ENCODE assay signal across 8 cellular contexts in genomic region chr22:36026741-36027140, GRCh38. TPM values are rescaled to one million over a fixed set of nuclear protein-coding genes. Genes with fewer than 3 reads are reported as not detected.
A peak's percentile ranks its signal among the peaks of the same experiment; 100 is the strongest.
DNase-seq lines count a peak whose midpoint lies in the region; ATAC-seq, FAIRE-seq and TF ChIP-seq lines count a peak whose summit lies in the region.

No MANE protein-coding gene starts in this region.

- H3K36me3 ChIP-seq in HCT116 (ENCODE audit: control insufficient read depth in 1 of 2, insufficient read depth in 2 of 2, low read length in 2 of 2) (peaks cover 0 to under 1% of the 10 kb centered on the region in 2 experiments; a peak in 1 of 4 replicates), breast epithelium (no peaks in the 10 kb centered on the region), mesenchymal stem cell (ENCODE audit: control insufficient read depth in 1 of 2, insufficient read depth in 2 of 2, low read depth in 1 of 2, low read length in 2 of 2) (peaks cover 0 to 12% of the 10 kb centered on the region in 2 experiments)

- no peak overlapping the region for H3K4ac ChIP-seq in mesenchymal stem cell (ENCODE audit: low read depth in 1 of 2, low read length in 2 of 2)

- no peak overlapping the region for H3K18ac ChIP-seq in mesenchymal stem cell (ENCODE audit: low read depth in 1 of 2, low read length in 2 of 2)

- H2BK15ac ChIP-seq in mesenchymal stem cell (ENCODE audit: low read depth, poor library complexity, severe bottlenecking): no peak overlapping the region

- H3K79me1 ChIP-seq in mesenchymal stem cell (replicated peaks; ENCODE audit: low read length, poor library complexity, severe bottlenecking): peaks cover 8% of the 10 kb centered on the region

- FAIRE-seq in GM12891 (lab: Jason Lieb, UNC): no peak

- no peaks in the 10 kb centered on the region for H4K20me1 ChIP-seq in HCT116 (ENCODE audit: insufficient read depth)

- no peak overlapping the region for H2BK12ac ChIP-seq in mesenchymal stem cell (ENCODE audit: low read length in 2 of 2)

- no peak overlapping the region for H2AK5ac ChIP-seq in mesenchymal stem cell (ENCODE audit: low read length, severe bottlenecking)

- H3K79me2 ChIP-seq in HCT116 (ENCODE audit: insufficient read depth, low read length): peaks cover 64% of the 10 kb centered on the region

- RAD21 ChIA-PET in HCT116 (lab: Charles Lee; ENCODE audit: low non-redundant PET in 1 of 2, low total read pairs in 2 of 2, uncharacterized antibody in 2 of 2, unreplicated experiment in 2 of 2): no interaction called here

- BruUV-seq in HCT116 (replicated peaks; lab: Mats Ljungman, UMichigan): no TSS peak

- H3K4me3 ChIP-seq in HCT116 (replicated peaks in 1 of 2; ENCODE audit: low read depth in 1 of 2, low read length in 2 of 2) (peak overlapping the region in 1 of 2 experiments; percentile 84; a peak in 2 of 4 replicates), breast epithelium (peak overlapping the region; percentile 80 to 93 (median 87)), mesenchymal stem cell (ENCODE audit: insufficient read depth in 1 of 2, low read depth in 1 of 2, low read length in 2 of 2) (peak overlapping the region in 1 of 2 experiments; percentile 92)

- H3K14ac ChIP-seq in mesenchymal stem cell (ENCODE audit: low read length in 2 of 2): no peak overlapping the region

- intact Hi-C loops in HCT116 (cut with micrococcal nuclease): no loop called here
- intact Hi-C loops in breast epithelium (cut with DNase I; ENCODE audit: low total_unique reads): loop anchor here (5.0 to 10.0 kb wide), 2 partner anchors 96 to 402 kb away; no protein-coding TSS in a partner anchor

- H3K27ac ChIP-seq in HCT116 (ENCODE audit: low read depth, low read length): no peak overlapping the region
- H3K27ac ChIP-seq in breast epithelium: peak overlapping the region; percentile 27 to 87
- peak overlapping the region; percentile 5 for H3K27ac ChIP-seq in mesenchymal stem cell (ENCODE audit: low read length, poor library complexity, severe bottlenecking)

- no peak overlapping the region for H4K91ac ChIP-seq in mesenchymal stem cell (ENCODE audit: low read length)

- H3K4me1 ChIP-seq in HCT116 (ENCODE audit: control insufficient read depth in 1 of 2, insufficient read depth in 2 of 2, low read length in 2 of 2) (peaks cover 7 to 26% of the 10 kb centered on the region in 2 experiments), breast epithelium (no peaks in the 10 kb centered on the region), mesenchymal stem cell (ENCODE audit: control insufficient read depth, insufficient read depth, low read depth, low read length) (no peaks in the 10 kb centered on the region)

- TF ChIP-seq CTCF in HCT116 (IDR thresholded peaks at IDR 0.05 in 2 of 3, conservative IDR thresholded peaks at IDR 0.05 in 1 of 3; ENCODE audit: borderline replicate concordance in 1 of 3, insufficient read depth in 1 of 3, low read depth in 2 of 3, low read length in 2 of 3) (no peak), breast epithelium (IDR thresholded peaks at IDR 0.05) (no peak)

- POLR2A ChIA-PET in HCT116 (lab: Charles Lee): no interaction called here

- DNase-seq in A172 (ENCODE audit: low spot score) (peak; percentile 7), HCT116 (ENCODE audit: low read depth, low spot score) (no peak), breast epithelium (ENCODE audit: low spot score in 2 of 2) (no peak), mesenchymal stem cell (peak; percentile 71), GM12891 (ENCODE audit: insufficient read length, low spot score) (no peak), MV-4-11 (lab: John Stamatoyannopoulos, UW) (no peak), OCI-M1 (lab: John Stamatoyannopoulos, UW) (no peak)

- H2BK5ac ChIP-seq in mesenchymal stem cell (ENCODE audit: low read depth, low read length, poor library complexity, severe bottlenecking): no peak overlapping the region

- H3K9me2 ChIP-seq in HCT116 (ENCODE audit: insufficient read depth): no peaks in the 10 kb centered on the region

- TF ChIP-seq POLR2A in HCT116 (IDR thresholded peaks at IDR 0.05; ENCODE audit: borderline replicate concordance, extremely low read depth, insufficient read depth, insufficient read length): no peak
- TF ChIP-seq POLR2A in breast epithelium (IDR thresholded peaks at IDR 0.05): no peak
- TF ChIP-seq POLR2A in GM12891 (IDR thresholded peaks at IDR 0.05; ENCODE audit: low read depth, low read length): no peak

- no peak overlapping the region for H3K23ac ChIP-seq in mesenchymal stem cell (ENCODE audit: low read length in 2 of 2)

- no peak for TF ChIP-seq RAD21 in HCT116 (IDR thresholded peaks at IDR 0.05; ENCODE audit: low read depth)

- H2AFZ ChIP-seq in HCT116 (ENCODE audit: low read depth, low read length, poor library complexity, severe bottlenecking) (no peak overlapping the region), mesenchymal stem cell (ENCODE audit: low read depth, low read length) (no peak overlapping the region)

- CTCF ChIA-PET in HCT116 (lab: Charles Lee): interaction anchor here (1.1 kb wide), 1 partner anchor 39 kb away, joined by 3 read pairs; no protein-coding TSS in a partner anchor

- no peaks in the 10 kb centered on the region for H3K9me3 ChIP-seq in HCT116 (ENCODE audit: control insufficient read depth in 1 of 2, insufficient read depth in 1 of 2, low read depth in 1 of 2, low read length in 2 of 2)
- H3K9me3 ChIP-seq in breast epithelium: no peaks in the 10 kb centered on the region
- H3K9me3 ChIP-seq in mesenchymal stem cell (ENCODE audit: control insufficient read depth, low read length): no peaks in the 10 kb centered on the region

- no peak overlapping the region for H2BK120ac ChIP-seq in mesenchymal stem cell (ENCODE audit: low read depth, low read length)

- H3K27me3 ChIP-seq in HCT116 (ENCODE audit: insufficient read depth, low read length): no peaks in the 10 kb centered on the region
- H3K27me3 ChIP-seq in breast epithelium: no peaks in the 10 kb centered on the region
- no peaks in the 10 kb centered on the region for H3K27me3 ChIP-seq in mesenchymal stem cell (ENCODE audit: control insufficient read depth in 1 of 2, insufficient read depth in 1 of 2, low read length in 2 of 2)

- ATAC-seq in HCT116: no peak
- ATAC-seq in GM21786 (IDR thresholded peaks at IDR 0.05; ENCODE audit: unreplicated experiment): no peak

- 0 out of 2 replicates have a peak overlapping the region, but pooled peaks have one; percentile 90 for H3K9ac ChIP-seq in HCT116 (ENCODE audit: low read length)
- H3K9ac ChIP-seq in mesenchymal stem cell (ENCODE audit: low read length): peak overlapping the region; percentile 94

- peak overlapping the region; percentile 97 for H3K4me2 ChIP-seq in HCT116 (ENCODE audit: low read length)
- peak overlapping the region; percentile 83 for H3K4me2 ChIP-seq in mesenchymal stem cell (ENCODE audit: low read length, poor library complexity, severe bottlenecking)

- H4K8ac ChIP-seq in mesenchymal stem cell (ENCODE audit: low read length): no peak overlapping the region

TF ChIP-seq in HCT116, 20 proteins besides CTCF, POLR2A, EP300 and RAD21:
- TF ChIP-seq JUND (IDR thresholded peaks at IDR 0.05) (no peak), ELF1 (IDR thresholded peaks at IDR 0.05; ENCODE audit: borderline replicate concordance, low read depth) (no peak), SP1 (IDR thresholded peaks at IDR 0.05; ENCODE audit: low read depth) (no peak), SIN3A (IDR thresholded peaks at IDR 0.05; ENCODE audit: low read depth) (no peak)

TF ChIP-seq in GM12891, 5 proteins besides CTCF, POLR2A, EP300 and RAD21:
- no peak for TF ChIP-seq TAF1 (IDR thresholded peaks at IDR 0.05; ENCODE audit: low read depth, low read length)
- TF ChIP-seq PAX5 (IDR thresholded peaks at IDR 0.05; ENCODE audit: insufficient read depth, low read length, severe bottlenecking): no peak
- TF ChIP-seq POU2F2 (IDR thresholded peaks at IDR 0.05; ENCODE audit: low read depth, low read length): no peak
- TF ChIP-seq SPI1 (IDR thresholded peaks at IDR 0.05; ENCODE audit: low read depth, low read length): no peak
- no peak for TF ChIP-seq POLR2AphosphoS5 (IDR thresholded peaks at IDR 0.05; ENCODE audit: low read depth, low read length)
TF ChIP-seq in GM12891: peak in this region for 0.

RNA-seq across cellular contexts. Expression of gene RBFOX2, which starts 1.9 kb away (rescaled TPM):
- total RNA-seq in A172 (2014; rRNA removed; shearing (Covaris generic)): 41.7 and 47.5 TPM in 2 replicates
- total RNA-seq in HCT116 (2021; ENCODE audit: unreplicated experiment) (83.9 TPM), breast epithelium (10 to 100 TPM; 63.4 to 97.3 (median 85.5) TPM)
- polyA plus RNA-seq in HCT116 (2012): 67.9 and 70.1 TPM in 2 replicates
- polyA plus RNA-seq in mesenchymal stem cell (2013, experiment 1 of 2): 115 TPM
- 114 TPM for polyA plus RNA-seq in mesenchymal stem cell (2013, experiment 2 of 2)
- polyA plus RNA-seq in GM12891 (2012; ENCODE audit: low read depth, missing spikeins): 0.09 TPM

Comparison
In these comparisons a context has a peak if more than half of its experiments do, and no peak if none do; other contexts are left out.
1. DNase-seq: peak in A172 (single experiment) and mesenchymal stem cell (single experiment); none in HCT116 (single experiment), breast epithelium (0 of 2), GM12891 (single experiment), MV-4-11 (single experiment) and OCI-M1 (single experiment).